In genomic region chr3:10508619-10509260, GRCh38 we compare ENCODE assay signal across 1 cellular context.
TF ChIP-seq lines count a peak whose summit lies in the region.

No MANE protein-coding gene starts in this region.

TF ChIP-seq in HepG2, 621 proteins besides CTCF, POLR2A, EP300 and RAD21 (continued from another document):
- peak; percentile 72 for TF ChIP-seq HNF1A (IDR thresholded peaks at IDR 0.05; ENCODE audit: low read depth)
- TF ChIP-seq HNF1A (CRISPR knock-in tag; IDR thresholded peaks at IDR 0.05; ENCODE audit: borderline replicate concordance) = peak; percentile 81; the same call in 1 of the 2 replicates
- TF ChIP-seq ZNF280B (CRISPR knock-in tag; IDR thresholded peaks at IDR 0.05; ENCODE audit: borderline replicate concordance) = no peak
- TF ChIP-seq DNMT1 (CRISPR knock-in tag; IDR thresholded peaks at IDR 0.05) = no peak
- TF ChIP-seq ATAD3A (CRISPR knock-in tag; IDR thresholded peaks at IDR 0.05) = no peak
- peak; percentile 79; the same call in 1 of the 2 replicates for TF ChIP-seq HOMEZ (CRISPR knock-in tag; IDR thresholded peaks at IDR 0.05; ENCODE audit: low read depth)
- TF ChIP-seq TSC22D2 (CRISPR knock-in tag; IDR thresholded peaks at IDR 0.05; ENCODE audit: borderline replicate concordance) = peak; percentile 77; the same call in 1 of the 2 replicates
- TF ChIP-seq PHF8 (CRISPR knock-in tag; IDR thresholded peaks at IDR 0.05) = peak; percentile 52
- TF ChIP-seq REXO4 (CRISPR knock-in tag; IDR thresholded peaks at IDR 0.05; ENCODE audit: borderline replicate concordance) = no peak
- TF ChIP-seq GTF2F1 (IDR thresholded peaks at IDR 0.05; ENCODE audit: low read length) = no peak
- no peak for TF ChIP-seq CSRNP2 (CRISPR knock-in tag; conservative IDR thresholded peaks at IDR 0.05; ENCODE audit: low read depth)
- TF ChIP-seq ZIK1 (CRISPR knock-in tag; IDR thresholded peaks at IDR 0.05; ENCODE audit: borderline replicate concordance, low read depth) = no peak; the same call in 1 of the 2 replicates
- TF ChIP-seq ZFY (CRISPR knock-in tag; IDR thresholded peaks at IDR 0.05) = no peak
